ENCODE assay signal across 1 cellular context in the genomic region with DNA sequence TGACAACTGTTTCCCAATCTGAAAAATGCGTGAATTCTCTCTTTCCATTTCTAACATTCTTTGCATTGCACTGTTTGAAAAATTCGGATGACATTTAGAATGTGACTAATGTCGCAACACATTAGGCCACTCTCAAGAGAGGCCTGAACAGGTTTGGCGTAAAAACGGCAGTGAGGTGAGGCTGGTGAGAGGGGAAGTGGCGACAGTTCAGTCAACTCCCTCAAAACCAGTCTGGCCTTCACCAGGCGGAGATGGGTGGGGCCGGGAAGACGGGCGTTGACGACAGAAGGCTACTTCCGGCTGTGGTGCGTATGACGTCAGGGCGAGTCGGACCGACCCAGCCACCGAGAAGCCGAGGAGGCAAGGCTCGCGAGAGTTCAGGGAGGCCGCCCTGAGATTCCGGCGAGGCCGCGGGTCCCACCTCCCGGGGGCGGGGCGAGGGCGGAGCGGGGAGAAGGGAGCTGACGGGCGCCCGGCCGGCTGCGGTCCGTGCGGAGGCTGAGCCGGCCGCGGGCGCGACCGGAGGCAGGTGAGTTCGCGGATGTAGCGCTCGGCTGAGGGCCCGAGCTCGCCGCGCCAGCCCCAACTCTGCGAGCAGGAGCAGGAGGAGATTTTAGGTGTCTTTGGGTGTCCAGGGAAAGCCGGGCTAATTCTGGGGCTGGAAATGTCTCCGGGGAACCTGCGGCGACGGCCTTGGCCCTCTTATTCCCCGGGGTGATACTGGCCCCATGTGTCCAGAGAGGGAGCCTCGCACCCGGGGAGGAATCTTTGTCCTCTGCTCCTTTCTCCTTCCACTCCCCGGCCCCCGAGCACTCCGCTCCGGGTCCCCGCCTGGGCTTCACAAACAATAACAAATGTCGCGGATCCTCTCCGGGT.
TF ChIP-seq lines count a peak whose summit lies in the region.

A gene (plus strand): TSS at position 483 of the 876 bp plus-strand sequence. CDS start 53,435 bp downstream, outside the sequence.

TF ChIP-seq in HepG2, 621 proteins besides CTCF, POLR2A, EP300 and RAD21 (continued from another document and continues in another):
- TF ChIP-seq ASH2L (IDR thresholded peaks at IDR 0.05; ENCODE audit: insufficient read length, low read depth, low read length) = peak; percentile 90
- no peak for TF ChIP-seq PRPF4 (IDR thresholded peaks at IDR 0.05; ENCODE audit: low read depth, low read length, poor library complexity, severe bottlenecking)
- no peak for TF ChIP-seq ZFP82 (CRISPR knock-in tag; IDR thresholded peaks at IDR 0.05; ENCODE audit: borderline replicate concordance)
- TF ChIP-seq ZBTB8A (CRISPR knock-in tag; IDR thresholded peaks at IDR 0.05; ENCODE audit: borderline replicate concordance, low read depth) = no peak
- TF ChIP-seq ZNF484 (CRISPR knock-in tag; IDR thresholded peaks at IDR 0.05; ENCODE audit: borderline replicate concordance, low read depth) = no peak
- peak; percentile 94 for TF ChIP-seq CHD2 (IDR thresholded peaks at IDR 0.05; ENCODE audit: low read depth, low read length)
- no peak; the same call in 1 of the 2 replicates for TF ChIP-seq FOXJ3 (CRISPR knock-in tag; IDR thresholded peaks at IDR 0.05; ENCODE audit: borderline replicate concordance)
- no peak for TF ChIP-seq ZIK1 (CRISPR knock-in tag; IDR thresholded peaks at IDR 0.05; ENCODE audit: borderline replicate concordance, low read depth)
- no peak for TF ChIP-seq HMGA1 (CRISPR knock-in tag; conservative IDR thresholded peaks at IDR 0.05)
- TF ChIP-seq NBN (conservative IDR thresholded peaks at IDR 0.05) = no peak
- TF ChIP-seq PLRG1 (conservative IDR thresholded peaks at IDR 0.05) = no peak
- TF ChIP-seq ZNF232 (CRISPR knock-in tag; IDR thresholded peaks at IDR 0.05; ENCODE audit: borderline replicate concordance) = peak; percentile 47; the same call in 1 of the 2 replicates
- peak; percentile 56 for TF ChIP-seq TAF15 (IDR thresholded peaks at IDR 0.05; ENCODE audit: low read depth, low read length, poor library complexity, severe bottlenecking)
- TF ChIP-seq ADNP (CRISPR knock-in tag; IDR thresholded peaks at IDR 0.05) = no peak
- TF ChIP-seq, protein P1, sequence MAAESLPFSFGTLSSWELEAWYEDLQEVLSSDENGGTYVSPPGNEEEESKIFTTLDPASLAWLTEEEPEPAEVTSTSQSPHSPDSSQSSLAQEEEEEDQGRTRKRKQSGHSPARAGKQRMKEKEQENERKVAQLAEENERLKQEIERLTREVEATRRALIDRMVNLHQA (CRISPR knock-in tag; IDR thresholded peaks at IDR 0.05) = no peak
- TF ChIP-seq, protein P2, sequence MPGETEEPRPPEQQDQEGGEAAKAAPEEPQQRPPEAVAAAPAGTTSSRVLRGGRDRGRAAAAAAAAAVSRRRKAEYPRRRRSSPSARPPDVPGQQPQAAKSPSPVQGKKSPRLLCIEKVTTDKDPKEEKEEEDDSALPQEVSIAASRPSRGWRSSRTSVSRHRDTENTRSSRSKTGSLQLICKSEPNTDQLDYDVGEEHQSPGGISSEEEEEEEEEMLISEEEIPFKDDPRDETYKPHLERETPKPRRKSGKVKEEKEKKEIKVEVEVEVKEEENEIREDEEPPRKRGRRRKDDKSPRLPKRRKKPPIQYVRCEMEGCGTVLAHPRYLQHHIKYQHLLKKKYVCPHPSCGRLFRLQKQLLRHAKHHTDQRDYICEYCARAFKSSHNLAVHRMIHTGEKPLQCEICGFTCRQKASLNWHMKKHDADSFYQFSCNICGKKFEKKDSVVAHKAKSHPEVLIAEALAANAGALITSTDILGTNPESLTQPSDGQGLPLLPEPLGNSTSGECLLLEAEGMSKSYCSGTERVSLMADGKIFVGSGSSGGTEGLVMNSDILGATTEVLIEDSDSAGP (CRISPR knock-in tag; IDR thresholded peaks at IDR 0.05; ENCODE audit: borderline replicate concordance) = peak; percentile 93; the same call in 1 of the 2 replicates
- TF ChIP-seq ZNF205 (CRISPR knock-in tag; IDR thresholded peaks at IDR 0.05) = no peak
- TF ChIP-seq ZNF614 (CRISPR knock-in tag; IDR thresholded peaks at IDR 0.05; ENCODE audit: borderline replicate concordance) = peak; percentile 39; the same call in 1 of the 2 replicates
- TF ChIP-seq, protein P3, sequence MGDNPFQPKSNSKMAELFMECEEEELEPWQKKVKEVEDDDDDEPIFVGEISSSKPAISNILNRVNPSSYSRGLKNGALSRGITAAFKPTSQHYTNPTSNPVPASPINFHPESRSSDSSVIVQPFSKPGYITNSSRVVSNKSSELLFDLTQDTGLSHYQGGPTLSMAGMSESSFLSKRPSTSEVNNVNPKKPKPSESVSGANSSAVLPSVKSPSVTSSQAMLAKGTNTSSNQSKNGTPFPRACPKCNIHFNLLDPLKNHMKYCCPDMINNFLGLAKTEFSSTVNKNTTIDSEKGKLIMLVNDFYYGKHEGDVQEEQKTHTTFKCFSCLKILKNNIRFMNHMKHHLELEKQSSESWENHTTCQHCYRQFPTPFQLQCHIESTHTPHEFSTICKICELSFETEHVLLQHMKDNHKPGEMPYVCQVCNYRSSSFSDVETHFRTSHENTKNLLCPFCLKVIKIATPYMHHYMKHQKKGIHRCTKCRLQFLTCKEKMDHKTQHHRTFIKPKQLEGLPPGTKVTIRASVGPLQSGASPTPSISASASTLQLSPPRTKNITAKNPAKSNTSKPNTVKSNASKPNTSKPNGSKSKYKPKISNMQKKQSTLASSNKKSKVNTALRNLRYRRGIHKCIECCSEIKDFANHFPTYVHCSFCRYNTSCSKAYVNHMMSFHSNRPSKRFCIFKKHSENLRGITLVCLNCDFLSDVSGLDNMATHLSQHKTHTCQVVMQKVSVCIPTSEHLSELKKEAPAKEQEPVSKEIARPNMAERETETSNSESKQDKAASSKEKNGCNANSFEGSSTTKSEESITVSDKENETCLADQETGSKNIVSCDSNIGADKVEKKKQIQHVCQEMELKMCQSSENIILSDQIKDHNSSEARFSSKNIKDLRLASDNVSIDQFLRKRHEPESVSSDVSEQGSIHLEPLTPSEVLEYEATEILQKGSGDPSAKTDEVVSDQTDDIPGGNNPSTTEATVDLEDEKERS (CRISPR knock-in tag; IDR thresholded peaks at IDR 0.05) = peak; percentile 77
- TF ChIP-seq ZNF460 (CRISPR knock-in tag; IDR thresholded peaks at IDR 0.05; ENCODE audit: borderline replicate concordance) = no peak
- TF ChIP-seq ZNF782 (CRISPR knock-in tag; IDR thresholded peaks at IDR 0.05; ENCODE audit: borderline replicate concordance) = no peak
- TF ChIP-seq, protein P4, sequence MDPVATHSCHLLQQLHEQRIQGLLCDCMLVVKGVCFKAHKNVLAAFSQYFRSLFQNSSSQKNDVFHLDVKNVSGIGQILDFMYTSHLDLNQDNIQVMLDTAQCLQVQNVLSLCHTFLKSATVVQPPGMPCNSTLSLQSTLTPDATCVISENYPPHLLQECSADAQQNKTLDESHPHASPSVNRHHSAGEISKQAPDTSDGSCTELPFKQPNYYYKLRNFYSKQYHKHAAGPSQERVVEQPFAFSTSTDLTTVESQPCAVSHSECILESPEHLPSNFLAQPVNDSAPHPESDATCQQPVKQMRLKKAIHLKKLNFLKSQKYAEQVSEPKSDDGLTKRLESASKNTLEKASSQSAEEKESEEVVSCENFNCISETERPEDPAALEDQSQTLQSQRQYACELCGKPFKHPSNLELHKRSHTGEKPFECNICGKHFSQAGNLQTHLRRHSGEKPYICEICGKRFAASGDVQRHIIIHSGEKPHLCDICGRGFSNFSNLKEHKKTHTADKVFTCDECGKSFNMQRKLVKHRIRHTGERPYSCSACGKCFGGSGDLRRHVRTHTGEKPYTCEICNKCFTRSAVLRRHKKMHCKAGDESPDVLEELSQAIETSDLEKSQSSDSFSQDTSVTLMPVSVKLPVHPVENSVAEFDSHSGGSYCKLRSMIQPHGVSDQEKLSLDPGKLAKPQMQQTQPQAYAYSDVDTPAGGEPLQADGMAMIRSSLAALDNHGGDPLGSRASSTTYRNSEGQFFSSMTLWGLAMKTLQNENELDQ (CRISPR knock-in tag; IDR thresholded peaks at IDR 0.05; ENCODE audit: borderline replicate concordance) = no peak
- no peak for TF ChIP-seq HOXA7 (CRISPR knock-in tag; IDR thresholded peaks at IDR 0.05)
- TF ChIP-seq GZF1 (CRISPR knock-in tag; IDR thresholded peaks at IDR 0.05) = no peak
- TF ChIP-seq, protein P5, sequence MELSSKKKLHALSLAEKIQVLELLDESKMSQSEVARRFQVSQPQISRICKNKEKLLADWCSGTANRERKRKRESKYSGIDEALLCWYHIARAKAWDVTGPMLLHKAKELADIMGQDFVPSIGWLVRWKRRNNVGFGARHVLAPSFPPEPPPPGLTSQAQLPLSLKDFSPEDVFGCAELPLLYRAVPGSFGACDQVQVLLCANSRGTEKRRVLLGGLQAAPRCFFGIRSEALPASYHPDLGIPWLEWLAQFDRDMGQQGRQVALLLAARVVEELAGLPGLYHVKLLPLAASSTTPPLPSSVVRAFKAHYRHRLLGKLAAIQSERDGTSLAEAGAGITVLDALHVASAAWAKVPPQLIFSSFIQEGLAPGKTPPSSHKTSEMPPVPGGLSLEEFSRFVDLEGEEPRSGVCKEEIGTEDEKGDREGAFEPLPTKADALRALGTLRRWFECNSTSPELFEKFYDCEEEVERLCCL (CRISPR knock-in tag; IDR thresholded peaks at IDR 0.05; ENCODE audit: borderline replicate concordance) = no peak
- peak; percentile 78; the same call in 1 of the 2 replicates for TF ChIP-seq ZSCAN12 (CRISPR knock-in tag; IDR thresholded peaks at IDR 0.05)
- TF ChIP-seq, protein P6, sequence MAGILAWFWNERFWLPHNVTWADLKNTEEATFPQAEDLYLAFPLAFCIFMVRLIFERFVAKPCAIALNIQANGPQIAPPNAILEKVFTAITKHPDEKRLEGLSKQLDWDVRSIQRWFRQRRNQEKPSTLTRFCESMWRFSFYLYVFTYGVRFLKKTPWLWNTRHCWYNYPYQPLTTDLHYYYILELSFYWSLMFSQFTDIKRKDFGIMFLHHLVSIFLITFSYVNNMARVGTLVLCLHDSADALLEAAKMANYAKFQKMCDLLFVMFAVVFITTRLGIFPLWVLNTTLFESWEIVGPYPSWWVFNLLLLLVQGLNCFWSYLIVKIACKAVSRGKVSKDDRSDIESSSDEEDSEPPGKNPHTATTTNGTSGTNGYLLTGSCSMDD (CRISPR knock-in tag; IDR thresholded peaks at IDR 0.05) = peak; percentile 62; the same call in 1 of the 2 replicates
- TF ChIP-seq NKX3-1 (CRISPR knock-in tag; IDR thresholded peaks at IDR 0.05) = no peak
- no peak for TF ChIP-seq ZNF496 (CRISPR knock-in tag; IDR thresholded peaks at IDR 0.05; ENCODE audit: insufficient replicate concordance)
- no peak for TF ChIP-seq TOE1 (CRISPR knock-in tag; IDR thresholded peaks at IDR 0.05)
- no peak for TF ChIP-seq ZNF83 (CRISPR knock-in tag; IDR thresholded peaks at IDR 0.05; ENCODE audit: borderline replicate concordance)
- TF ChIP-seq, protein P7, sequence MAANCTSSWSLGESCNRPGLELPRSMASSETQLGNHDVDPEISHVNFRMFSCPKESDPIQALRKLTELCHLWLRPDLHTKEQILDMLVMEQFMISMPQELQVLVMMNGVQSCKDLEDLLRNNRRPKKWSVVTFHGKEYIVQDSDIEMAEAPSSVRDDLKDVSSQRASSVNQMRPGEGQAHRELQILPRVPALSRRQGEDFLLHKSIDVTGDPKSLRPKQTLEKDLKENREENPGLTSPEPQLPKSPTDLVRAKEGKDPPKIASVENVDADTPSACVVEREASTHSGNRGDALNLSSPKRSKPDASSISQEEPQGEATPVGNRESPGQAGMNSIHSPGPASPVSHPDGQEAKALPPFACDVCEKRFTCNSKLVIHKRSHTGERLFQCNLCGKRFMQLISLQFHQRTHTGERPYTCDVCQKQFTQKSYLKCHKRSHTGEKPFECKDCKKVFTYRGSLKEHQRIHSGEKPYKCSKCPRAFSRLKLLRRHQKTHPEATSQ (CRISPR knock-in tag; IDR thresholded peaks at IDR 0.05; ENCODE audit: borderline replicate concordance) = peak; percentile 92
- TF ChIP-seq ZNF230 (CRISPR knock-in tag; IDR thresholded peaks at IDR 0.05) = no peak
- TF ChIP-seq NFRKB (IDR thresholded peaks at IDR 0.05) = no peak
- TF ChIP-seq ZNF557 (CRISPR knock-in tag; IDR thresholded peaks at IDR 0.05) = 0 out of 2 replicates have a peak, but pooled peaks have one; percentile 86
- 0 out of 2 replicates have a peak, but pooled peaks have one; percentile 59 for TF ChIP-seq PRMT3 (CRISPR knock-in tag; IDR thresholded peaks at IDR 0.05; ENCODE audit: borderline replicate concordance, low read depth)
- peak; percentile 75 for TF ChIP-seq SRSF1 (optimal IDR thresholded peaks at IDR 0.05; ENCODE audit: low read depth, low read length)
- no peak for TF ChIP-seq ZNF75D (CRISPR knock-in tag; IDR thresholded peaks at IDR 0.05; ENCODE audit: borderline replicate concordance)
- TF ChIP-seq ZNF121 (CRISPR knock-in tag; IDR thresholded peaks at IDR 0.05) = no peak
- TF ChIP-seq POLR2AphosphoS2 (IDR thresholded peaks at IDR 0.05; ENCODE audit: low read depth, low read length) = no peak
- TF ChIP-seq, protein P8, sequence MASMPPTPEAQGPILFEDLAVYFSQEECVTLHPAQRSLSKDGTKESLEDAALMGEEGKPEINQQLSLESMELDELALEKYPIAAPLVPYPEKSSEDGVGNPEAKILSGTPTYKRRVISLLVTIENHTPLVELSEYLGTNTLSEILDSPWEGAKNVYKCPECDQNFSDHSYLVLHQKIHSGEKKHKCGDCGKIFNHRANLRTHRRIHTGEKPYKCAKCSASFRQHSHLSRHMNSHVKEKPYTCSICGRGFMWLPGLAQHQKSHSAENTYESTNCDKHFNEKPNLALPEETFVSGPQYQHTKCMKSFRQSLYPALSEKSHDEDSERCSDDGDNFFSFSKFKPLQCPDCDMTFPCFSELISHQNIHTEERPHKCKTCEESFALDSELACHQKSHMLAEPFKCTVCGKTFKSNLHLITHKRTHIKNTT (CRISPR knock-in tag; IDR thresholded peaks at IDR 0.05) = no peak
- TF ChIP-seq NCOA2 (CRISPR knock-in tag; IDR thresholded peaks at IDR 0.05) = no peak; the same call in 1 of the 2 replicates
- TF ChIP-seq, protein P9, sequence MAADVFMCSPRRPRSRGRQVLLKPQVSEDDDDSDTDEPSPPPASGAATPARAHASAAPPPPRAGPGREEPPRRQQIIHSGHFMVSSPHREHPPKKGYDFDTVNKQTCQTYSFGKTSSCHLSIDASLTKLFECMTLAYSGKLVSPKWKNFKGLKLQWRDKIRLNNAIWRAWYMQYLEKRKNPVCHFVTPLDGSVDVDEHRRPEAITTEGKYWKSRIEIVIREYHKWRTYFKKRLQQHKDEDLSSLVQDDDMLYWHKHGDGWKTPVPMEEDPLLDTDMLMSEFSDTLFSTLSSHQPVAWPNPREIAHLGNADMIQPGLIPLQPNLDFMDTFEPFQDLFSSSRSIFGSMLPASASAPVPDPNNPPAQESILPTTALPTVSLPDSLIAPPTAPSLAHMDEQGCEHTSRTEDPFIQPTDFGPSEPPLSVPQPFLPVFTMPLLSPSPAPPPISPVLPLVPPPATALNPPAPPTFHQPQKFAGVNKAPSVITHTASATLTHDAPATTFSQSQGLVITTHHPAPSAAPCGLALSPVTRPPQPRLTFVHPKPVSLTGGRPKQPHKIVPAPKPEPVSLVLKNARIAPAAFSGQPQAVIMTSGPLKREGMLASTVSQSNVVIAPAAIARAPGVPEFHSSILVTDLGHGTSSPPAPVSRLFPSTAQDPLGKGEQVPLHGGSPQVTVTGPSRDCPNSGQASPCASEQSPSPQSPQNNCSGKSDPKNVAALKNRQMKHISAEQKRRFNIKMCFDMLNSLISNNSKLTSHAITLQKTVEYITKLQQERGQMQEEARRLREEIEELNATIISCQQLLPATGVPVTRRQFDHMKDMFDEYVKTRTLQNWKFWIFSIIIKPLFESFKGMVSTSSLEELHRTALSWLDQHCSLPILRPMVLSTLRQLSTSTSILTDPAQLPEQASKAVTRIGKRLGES (CRISPR knock-in tag; IDR thresholded peaks at IDR 0.05; ENCODE audit: borderline replicate concordance) = no peak
- TF ChIP-seq XRCC5 (optimal IDR thresholded peaks at IDR 0.05; ENCODE audit: low read length) = no peak
- TF ChIP-seq ARHGAP35 (CRISPR knock-in tag; IDR thresholded peaks at IDR 0.05; ENCODE audit: borderline replicate concordance) = no peak
- TF ChIP-seq MTF2 (CRISPR knock-in tag; IDR thresholded peaks at IDR 0.05; ENCODE audit: borderline replicate concordance) = no peak
- TF ChIP-seq THAP11 (CRISPR knock-in tag; IDR thresholded peaks at IDR 0.05) = peak; percentile 91
- TF ChIP-seq MEIS1 (CRISPR knock-in tag; IDR thresholded peaks at IDR 0.05; ENCODE audit: borderline replicate concordance) = peak; percentile 40; the same call in 1 of the 2 replicates
